Comparison of ENCODE assay signal across 1 cellular context in the genomic region with DNA sequence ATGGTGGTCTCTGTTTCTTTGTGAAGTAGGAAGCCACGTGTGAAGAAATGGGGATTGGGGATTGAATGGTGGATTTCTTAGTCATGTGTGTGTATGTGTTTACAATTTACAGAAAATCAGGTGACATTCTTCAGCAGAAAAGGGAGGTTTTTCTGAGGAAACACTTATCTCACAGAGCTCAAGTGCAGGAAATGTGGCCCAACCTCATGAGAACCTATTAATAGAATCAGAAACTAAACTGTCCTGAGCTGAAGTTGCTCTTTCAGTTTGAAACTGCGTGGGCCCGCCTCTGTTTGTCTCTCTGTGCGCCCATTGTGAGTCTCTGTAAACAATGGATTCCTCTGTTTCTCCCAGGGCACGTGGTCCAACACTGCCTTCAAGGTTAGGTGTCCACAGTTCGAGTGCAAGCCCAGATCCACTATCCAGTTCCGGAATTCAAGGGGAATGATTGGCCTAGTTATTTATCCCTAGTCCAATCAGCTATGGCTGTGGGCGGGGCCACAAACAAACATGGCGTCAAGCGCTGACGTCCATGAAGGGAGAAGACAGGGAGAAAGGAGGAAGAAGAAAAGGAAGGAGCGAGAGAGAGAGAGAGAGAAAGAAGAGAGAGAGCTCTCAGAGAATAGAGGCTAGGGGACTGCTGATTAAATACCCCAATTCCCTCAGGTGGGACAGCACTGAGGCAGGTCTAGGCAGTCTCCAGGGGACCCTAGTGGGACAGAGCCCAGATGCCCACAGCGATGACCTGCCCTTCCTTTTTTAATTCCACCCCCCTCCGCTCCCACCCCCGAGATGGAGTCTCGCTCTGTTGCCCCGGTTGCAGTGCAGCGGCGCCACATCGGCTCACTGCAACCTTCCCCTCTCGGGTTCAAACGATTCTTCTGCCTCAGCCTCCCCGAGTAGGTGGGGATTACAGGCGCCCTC.
TF ChIP-seq lines count a peak whose summit lies in the region.

No MANE protein-coding gene starts in this region.

TF ChIP-seq in A549, 52 proteins besides CTCF, POLR2A, EP300 and RAD21 (continued from another document):
- TF ChIP-seq RARB (CRISPR knock-in tag; IDR thresholded peaks at IDR 0.05) (no peak), SREBF2 (IDR thresholded peaks at IDR 0.05) (no peak)
- TF ChIP-seq, protein P1, sequence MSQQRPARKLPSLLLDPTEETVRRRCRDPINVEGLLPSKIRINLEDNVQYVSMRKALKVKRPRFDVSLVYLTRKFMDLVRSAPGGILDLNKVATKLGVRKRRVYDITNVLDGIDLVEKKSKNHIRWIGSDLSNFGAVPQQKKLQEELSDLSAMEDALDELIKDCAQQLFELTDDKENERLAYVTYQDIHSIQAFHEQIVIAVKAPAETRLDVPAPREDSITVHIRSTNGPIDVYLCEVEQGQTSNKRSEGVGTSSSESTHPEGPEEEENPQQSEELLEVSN (IDR thresholded peaks at IDR 0.05; ENCODE audit: borderline replicate concordance, low read depth): 0 out of 2 replicates have a peak, but pooled peaks have one; percentile 39
